ENCODE assay signal across 8 cellular contexts in the genomic region with DNA sequence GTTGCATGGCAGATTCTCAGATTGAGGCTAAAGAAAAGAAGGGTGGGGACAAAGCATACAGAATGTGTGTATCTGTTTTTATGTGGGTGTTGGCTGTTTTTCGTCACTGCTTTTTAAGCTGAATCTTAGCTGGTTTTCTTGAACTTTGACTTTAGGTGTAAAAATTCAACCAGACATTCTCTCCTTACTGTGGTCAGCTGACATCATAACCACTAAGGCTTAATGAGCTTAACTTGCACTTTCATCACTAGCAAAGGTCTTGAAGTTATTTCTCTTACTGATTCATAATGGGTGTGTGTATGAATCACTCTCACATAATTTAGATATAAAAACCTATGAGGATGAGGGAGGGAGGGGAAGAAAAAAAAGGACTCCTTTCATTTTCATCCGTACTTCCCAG. TPM values are rescaled to one million over a fixed set of nuclear protein-coding genes. Genes with fewer than 3 reads are reported as not detected.
A peak's percentile ranks its signal among the peaks of the same experiment; 100 is the strongest.
DNase-seq lines count a peak whose midpoint lies in the region; ATAC-seq and TF ChIP-seq lines count a peak whose summit lies in the region.

No MANE protein-coding gene starts in this region.

- POLR2A ChIA-PET in PC-9 (lab: Charles Lee; ENCODE audit: unreplicated experiment): interaction anchor here (0.6 to 0.7 kb wide), 4 partner anchors 62 to 1497 kb away, joined by 3 to 6 read pairs (median 4); a partner anchor contains a TSS

- H3K4me3 Mint-ChIP-seq in Calu3 (ENCODE audit: low read depth, unreplicated experiment): peak overlapping the region; percentile 50
- H3K4me3 Mint-ChIP-seq in osteocyte (ENCODE audit: unreplicated experiment): peak overlapping the region; percentile 51

- intact Hi-C loops in Calu3 (cut with micrococcal nuclease; ENCODE audit: unreplicated experiment) (loop anchor here (1.0 to 10.0 kb wide), 9 partner anchors 15 to 649 kb away; a partner anchor contains a TSS), PC-9 (cut with micrococcal nuclease; ENCODE audit: unreplicated experiment) (loop anchor here (2.0 kb wide), 1 partner anchor 65 kb away; a partner anchor contains a TSS)

- ATAC-seq in GM18867 (IDR thresholded peaks at IDR 0.05; ENCODE audit: unreplicated experiment) (no peak), HG03139 (IDR thresholded peaks at IDR 0.05; ENCODE audit: unreplicated experiment) (no peak)

- no peaks in the 10 kb centered on the region for H3K9me3 Mint-ChIP-seq in Calu3 (ENCODE audit: low read depth, unreplicated experiment)
- H3K9me3 Mint-ChIP-seq in osteocyte (ENCODE audit: unreplicated experiment): no peaks in the 10 kb centered on the region

- CTCF ChIA-PET in Calu3 (lab: Charles Lee) (interaction anchor here (0.5 to 6.1 kb wide), 119 partner anchors 9 to 1480 kb away, joined by 3 to 171 read pairs (median 5); a partner anchor contains a TSS), PC-9 (lab: Charles Lee) (interaction anchor here (0.6 to 1.1 kb wide), 3 partner anchors 39 to 1048 kb away, joined by 3 to 8 read pairs (median 5); no protein-coding TSS in a partner anchor)

- no peak overlapping the region for H2AFZ ChIP-seq in PC-9

- H3F3A ChIP-seq in PC-9 (ENCODE audit: insufficient read depth, low read depth): peaks cover 67% of the 10 kb centered on the region

- H3K27ac Mint-ChIP-seq in Calu3 (ENCODE audit: unreplicated experiment): peak overlapping the region; percentile 90
- H3K27ac Mint-ChIP-seq in osteocyte (ENCODE audit: unreplicated experiment): peak overlapping the region; percentile 88

- H3K9me2 ChIP-seq in PC-9 (ENCODE audit: insufficient read depth): no peaks in the 10 kb centered on the region

- 0 out of 2 replicates have a peak, but pooled peaks cover 6% of the 10 kb centered on the region for H3K36me3 ChIP-seq in PC-9 (ENCODE audit: low read depth)

- no TSS peak for BruUV-seq in Calu3 (replicated peaks; lab: Mats Ljungman, UMichigan)
- no TSS peak for BruUV-seq in PC-9 (replicated peaks; lab: Mats Ljungman, UMichigan)

- H3K36me3 Mint-ChIP-seq in Calu3 (ENCODE audit: insufficient read depth, unreplicated experiment) (peaks cover 95% of the 10 kb centered on the region), osteocyte (ENCODE audit: unreplicated experiment) (peaks cover 26% of the 10 kb centered on the region)

- peak overlapping the region; percentile 45 for H3K4me3 ChIP-seq in PC-9

- TF ChIP-seq CTCF in Calu3 (IDR thresholded peaks at IDR 0.05; ENCODE audit: unreplicated experiment) (no peak), PC-9 (conservative IDR thresholded peaks at IDR 0.05) (no peak), osteocyte (IDR thresholded peaks at IDR 0.05) (no peak)

- peaks cover 20% of the 10 kb centered on the region for H3K79me2 ChIP-seq in PC-9 (ENCODE audit: low read depth)

- H4K20me1 ChIP-seq in PC-9 (ENCODE audit: insufficient read depth): no peaks in the 10 kb centered on the region

- H3K4me1 ChIP-seq in PC-9 (replicated peaks; ENCODE audit: insufficient read depth): peaks cover 59% of the 10 kb centered on the region

- H3K4me2 ChIP-seq in PC-9: peak overlapping the region; percentile 74

- H3K27me3 Mint-ChIP-seq in Calu3 (ENCODE audit: unreplicated experiment) (no peaks in the 10 kb centered on the region), osteocyte (ENCODE audit: unreplicated experiment) (no peaks in the 10 kb centered on the region)

- DNase-seq in Calu3 (peak; percentile 84), PC-9 (peak in 1 of 2 experiments; percentile 99), dermis blood vessel endothelial cell (peak; percentile 53), osteocyte (ENCODE audit: extremely low spot score, unreplicated experiment) (no peak), CD1c-positive myeloid dendritic cell (ENCODE audit: extremely low spot score) (no peak)
- DNase-seq in stimulated activated CD8-positive, alpha-beta memory T cell treated with anti-CD3 and anti-CD28 coated beads, Interleukin-4, amount 100 ng/mL, for 48 hours: no peak

- peak overlapping the region; percentile 97 for H3K27ac ChIP-seq in PC-9

- no peaks in the 10 kb centered on the region for H3K27me3 ChIP-seq in PC-9 (ENCODE audit: insufficient read depth, low read depth)

- peaks cover 79% of the 10 kb centered on the region for H3K4me1 Mint-ChIP-seq in Calu3 (ENCODE audit: low read depth, unreplicated experiment)
- peaks cover 37% of the 10 kb centered on the region for H3K4me1 Mint-ChIP-seq in osteocyte (ENCODE audit: unreplicated experiment)

- no peaks in the 10 kb centered on the region for H3K9me3 ChIP-seq in PC-9 (ENCODE audit: insufficient read depth, low read depth)

RNA-seq across cellular contexts. Expression of a gene that starts 4.0 kb away (rescaled TPM):
- 567 and 645 TPM in 2 replicates for total RNA-seq in Calu3 (2022)
- 37.8 and 44.9 TPM in 2 replicates for total RNA-seq in PC-9 (2021)
- total RNA-seq in dermis blood vessel endothelial cell: 16.8 and 33.6 TPM in 2 replicates
- 6.7 and 10.8 TPM in 2 replicates for total RNA-seq in osteocyte

RNA-seq across cellular contexts. Expression of a gene that starts 25.3 kb away (rescaled TPM):
- total RNA-seq in Calu3 (2022) (150 and 170 TPM in 2 replicates), PC-9 (2021) (21.5 and 21.8 TPM in 2 replicates), dermis blood vessel endothelial cell (9.7 and 13.6 TPM in 2 replicates), osteocyte (62.6 and 65.2 TPM in 2 replicates)

Comparison
In these comparisons a context has a peak if more than half of its experiments do, and no peak if none do; other contexts are left out.
1. DNase-seq: peak in Calu3 (single experiment) and dermis blood vessel endothelial cell (single experiment); none in osteocyte (single experiment), stimulated activated CD8-positive, alpha-beta memory T cell treated with anti-CD3 and anti-CD28 coated beads, Interleukin-4, amount 100 ng/mL, for 48 hours (single experiment) and CD1c-positive myeloid dendritic cell (single experiment).
2. RNA of a gene that starts 4.0 kb away (total RNA-seq): 567 to 645 TPM in Calu3; 37.8 to 44.9 TPM in PC-9, 16.8 to 33.6 TPM in dermis blood vessel endothelial cell and 6.7 to 10.8 TPM in osteocyte; every median in the first group is over 10 times any median in the second.